1 cellular context compared by ENCODE assay signal in the genomic region with DNA sequence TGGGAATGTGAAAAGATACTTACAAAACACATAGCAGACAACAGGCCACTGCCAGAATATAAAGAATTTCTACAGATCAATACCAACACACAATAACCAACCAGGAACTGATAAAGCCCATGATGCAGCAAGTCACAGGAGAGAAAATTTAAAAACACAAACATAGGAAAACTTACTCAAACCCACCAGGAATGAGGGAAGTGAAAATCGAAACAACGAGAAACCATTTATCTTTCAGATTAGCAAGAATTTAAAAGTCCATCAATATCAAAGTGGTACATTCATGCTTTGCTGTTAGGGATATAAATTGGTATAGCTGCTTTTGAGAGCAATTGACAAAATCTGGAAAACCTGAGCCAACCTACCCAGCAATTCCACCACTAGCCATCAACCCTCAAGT.
TF ChIP-seq lines count a peak whose summit lies in the region.

No MANE protein-coding gene starts in this region.

TF ChIP-seq in GM12878, 131 proteins besides CTCF, POLR2A, EP300 and RAD21 (continued from another document):
- TF ChIP-seq RB1 (IDR thresholded peaks at IDR 0.05; ENCODE audit: borderline replicate concordance) (no peak), IRF4 (IDR thresholded peaks at IDR 0.05; ENCODE audit: low read depth, low read length) (0 out of 2 replicates have a peak, but pooled peaks have one; percentile 40), IKZF1 (conservative IDR thresholded peaks at IDR 0.05) (peak; percentile 61; the same call in 1 of the 2 replicates), HDAC6 (IDR thresholded peaks at IDR 0.05; ENCODE audit: unreplicated experiment) (no peak), TBL1XR1 (IDR thresholded peaks at IDR 0.05; ENCODE audit: low read depth, low read length) (no peak), SMAD1 (IDR thresholded peaks at IDR 0.05; ENCODE audit: low read depth, partially characterized antibody) (no peak), TCF7 (IDR thresholded peaks at IDR 0.05; ENCODE audit: borderline replicate concordance) (no peak), RFX5 (IDR thresholded peaks at IDR 0.05; ENCODE audit: low read depth, low read length) (no peak), ZZZ3 (IDR thresholded peaks at IDR 0.05; ENCODE audit: control insufficient read depth, insufficient read length, low read depth) (no peak), NFXL1 (IDR thresholded peaks at IDR 0.05; ENCODE audit: borderline replicate concordance) (no peak), ZBED1 (IDR thresholded peaks at IDR 0.05; ENCODE audit: borderline replicate concordance) (no peak), RELA (IDR thresholded peaks at IDR 0.05; ENCODE audit: borderline replicate concordance, partially characterized antibody) (no peak), SREBF2 (IDR thresholded peaks at IDR 0.05; ENCODE audit: low read length) (no peak), SMC3 (IDR thresholded peaks at IDR 0.05; ENCODE audit: borderline replicate concordance, low read length) (no peak), MEF2A (IDR thresholded peaks at IDR 0.05; ENCODE audit: insufficient read depth, low read depth, low read length) (no peak), BHLHE40 (IDR thresholded peaks at IDR 0.05; ENCODE audit: borderline replicate concordance in 1 of 2, low read depth in 2 of 2, low read length in 1 of 2) (no peak), MYC (IDR thresholded peaks at IDR 0.05; ENCODE audit: insufficient read depth, insufficient read length, insufficient replicate concordance, low read length, severe bottlenecking) (no peak), IKZF2 (IDR thresholded peaks at IDR 0.05) (peak; percentile 86 to 89), CEBPB (IDR thresholded peaks at IDR 0.05; ENCODE audit: borderline replicate concordance in 1 of 2, low read depth in 2 of 2, low read length in 2 of 2) (no peak), CREM (IDR thresholded peaks at IDR 0.05; ENCODE audit: low read depth) (no peak), KDM1A (IDR thresholded peaks at IDR 0.05; ENCODE audit: borderline replicate concordance) (no peak), JUNB (IDR thresholded peaks at IDR 0.05) (no peak), SMAD5 (IDR thresholded peaks at IDR 0.05; ENCODE audit: low read depth) (no peak), NR2C2 (IDR thresholded peaks at IDR 0.05; ENCODE audit: borderline replicate concordance, control insufficient read depth, insufficient read length, low read depth) (no peak), NFIC (IDR thresholded peaks at IDR 0.05; ENCODE audit: low read depth, low read length) (0 out of 2 replicates have a peak, but pooled peaks have one; percentile 17), MYB (IDR thresholded peaks at IDR 0.05; ENCODE audit: borderline replicate concordance, low read depth, low read length) (no peak), ZNF24 (IDR thresholded peaks at IDR 0.05) (no peak), ATF7 (IDR thresholded peaks at IDR 0.05; ENCODE audit: low read depth) (peak; percentile 16; the same call in 1 of the 2 replicates), JUND (IDR thresholded peaks at IDR 0.05; ENCODE audit: low read depth, low read length) (no peak), MTA2 (IDR thresholded peaks at IDR 0.05; ENCODE audit: low read depth) (peak; percentile 41; the same call in 1 of the 2 replicates), CBX3 (IDR thresholded peaks at IDR 0.05; ENCODE audit: borderline replicate concordance, low read depth) (no peak)
- TF ChIP-seq, protein P1, sequence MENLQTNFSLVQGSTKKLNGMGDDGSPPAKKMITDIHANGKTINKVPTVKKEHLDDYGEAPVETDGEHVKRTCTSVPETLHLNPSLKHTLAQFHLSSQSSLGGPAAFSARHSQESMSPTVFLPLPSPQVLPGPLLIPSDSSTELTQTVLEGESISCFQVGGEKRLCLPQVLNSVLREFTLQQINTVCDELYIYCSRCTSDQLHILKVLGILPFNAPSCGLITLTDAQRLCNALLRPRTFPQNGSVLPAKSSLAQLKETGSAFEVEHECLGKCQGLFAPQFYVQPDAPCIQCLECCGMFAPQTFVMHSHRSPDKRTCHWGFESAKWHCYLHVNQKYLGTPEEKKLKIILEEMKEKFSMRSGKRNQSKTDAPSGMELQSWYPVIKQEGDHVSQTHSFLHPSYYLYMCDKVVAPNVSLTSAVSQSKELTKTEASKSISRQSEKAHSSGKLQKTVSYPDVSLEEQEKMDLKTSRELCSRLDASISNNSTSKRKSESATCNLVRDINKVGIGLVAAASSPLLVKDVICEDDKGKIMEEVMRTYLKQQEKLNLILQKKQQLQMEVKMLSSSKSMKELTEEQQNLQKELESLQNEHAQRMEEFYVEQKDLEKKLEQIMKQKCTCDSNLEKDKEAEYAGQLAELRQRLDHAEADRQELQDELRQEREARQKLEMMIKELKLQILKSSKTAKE (IDR thresholded peaks at IDR 0.05; ENCODE audit: low read depth, poor library complexity, severe bottlenecking), result no peak
- TF ChIP-seq, protein P2, sequence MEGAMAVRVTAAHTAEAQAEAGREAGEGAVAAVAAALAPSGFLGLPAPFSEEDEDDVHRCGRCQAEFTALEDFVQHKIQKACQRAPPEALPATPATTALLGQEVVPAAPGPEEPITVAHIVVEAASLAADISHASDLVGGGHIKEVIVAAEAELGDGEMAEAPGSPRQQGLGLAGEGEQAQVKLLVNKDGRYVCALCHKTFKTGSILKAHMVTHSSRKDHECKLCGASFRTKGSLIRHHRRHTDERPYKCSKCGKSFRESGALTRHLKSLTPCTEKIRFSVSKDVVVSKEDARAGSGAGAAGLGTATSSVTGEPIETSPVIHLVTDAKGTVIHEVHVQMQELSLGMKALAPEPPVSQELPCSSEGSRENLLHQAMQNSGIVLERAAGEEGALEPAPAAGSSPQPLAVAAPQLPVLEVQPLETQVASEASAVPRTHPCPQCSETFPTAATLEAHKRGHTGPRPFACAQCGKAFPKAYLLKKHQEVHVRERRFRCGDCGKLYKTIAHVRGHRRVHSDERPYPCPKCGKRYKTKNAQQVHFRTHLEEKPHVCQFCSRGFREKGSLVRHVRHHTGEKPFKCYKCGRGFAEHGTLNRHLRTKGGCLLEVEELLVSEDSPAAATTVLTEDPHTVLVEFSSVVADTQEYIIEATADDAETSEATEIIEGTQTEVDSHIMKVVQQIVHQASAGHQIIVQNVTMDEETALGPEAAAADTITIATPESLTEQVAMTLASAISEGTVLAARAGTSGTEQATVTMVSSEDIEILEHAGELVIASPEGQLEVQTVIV (IDR thresholded peaks at IDR 0.05; ENCODE audit: borderline replicate concordance, partially characterized antibody), result no peak
- TF ChIP-seq, protein P3, sequence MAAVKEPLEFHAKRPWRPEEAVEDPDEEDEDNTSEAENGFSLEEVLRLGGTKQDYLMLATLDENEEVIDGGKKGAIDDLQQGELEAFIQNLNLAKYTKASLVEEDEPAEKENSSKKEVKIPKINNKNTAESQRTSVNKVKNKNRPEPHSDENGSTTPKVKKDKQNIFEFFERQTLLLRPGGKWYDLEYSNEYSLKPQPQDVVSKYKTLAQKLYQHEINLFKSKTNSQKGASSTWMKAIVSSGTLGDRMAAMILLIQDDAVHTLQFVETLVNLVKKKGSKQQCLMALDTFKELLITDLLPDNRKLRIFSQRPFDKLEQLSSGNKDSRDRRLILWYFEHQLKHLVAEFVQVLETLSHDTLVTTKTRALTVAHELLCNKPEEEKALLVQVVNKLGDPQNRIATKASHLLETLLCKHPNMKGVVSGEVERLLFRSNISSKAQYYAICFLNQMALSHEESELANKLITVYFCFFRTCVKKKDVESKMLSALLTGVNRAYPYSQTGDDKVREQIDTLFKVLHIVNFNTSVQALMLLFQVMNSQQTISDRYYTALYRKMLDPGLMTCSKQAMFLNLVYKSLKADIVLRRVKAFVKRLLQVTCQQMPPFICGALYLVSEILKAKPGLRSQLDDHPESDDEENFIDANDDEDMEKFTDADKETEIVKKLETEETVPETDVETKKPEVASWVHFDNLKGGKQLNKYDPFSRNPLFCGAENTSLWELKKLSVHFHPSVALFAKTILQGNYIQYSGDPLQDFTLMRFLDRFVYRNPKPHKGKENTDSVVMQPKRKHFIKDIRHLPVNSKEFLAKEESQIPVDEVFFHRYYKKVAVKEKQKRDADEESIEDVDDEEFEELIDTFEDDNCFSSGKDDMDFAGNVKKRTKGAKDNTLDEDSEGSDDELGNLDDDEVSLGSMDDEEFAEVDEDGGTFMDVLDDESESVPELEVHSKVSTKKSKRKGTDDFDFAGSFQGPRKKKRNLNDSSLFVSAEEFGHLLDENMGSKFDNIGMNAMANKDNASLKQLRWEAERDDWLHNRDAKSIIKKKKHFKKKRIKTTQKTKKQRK (IDR thresholded peaks at IDR 0.05; ENCODE audit: low read depth, low read length), result no peak
- TF ChIP-seq, protein P4, sequence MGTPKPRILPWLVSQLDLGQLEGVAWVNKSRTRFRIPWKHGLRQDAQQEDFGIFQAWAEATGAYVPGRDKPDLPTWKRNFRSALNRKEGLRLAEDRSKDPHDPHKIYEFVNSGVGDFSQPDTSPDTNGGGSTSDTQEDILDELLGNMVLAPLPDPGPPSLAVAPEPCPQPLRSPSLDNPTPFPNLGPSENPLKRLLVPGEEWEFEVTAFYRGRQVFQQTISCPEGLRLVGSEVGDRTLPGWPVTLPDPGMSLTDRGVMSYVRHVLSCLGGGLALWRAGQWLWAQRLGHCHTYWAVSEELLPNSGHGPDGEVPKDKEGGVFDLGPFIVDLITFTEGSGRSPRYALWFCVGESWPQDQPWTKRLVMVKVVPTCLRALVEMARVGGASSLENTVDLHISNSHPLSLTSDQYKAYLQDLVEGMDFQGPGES (IDR thresholded peaks at IDR 0.05), result no peak
- TF ChIP-seq, protein P5, sequence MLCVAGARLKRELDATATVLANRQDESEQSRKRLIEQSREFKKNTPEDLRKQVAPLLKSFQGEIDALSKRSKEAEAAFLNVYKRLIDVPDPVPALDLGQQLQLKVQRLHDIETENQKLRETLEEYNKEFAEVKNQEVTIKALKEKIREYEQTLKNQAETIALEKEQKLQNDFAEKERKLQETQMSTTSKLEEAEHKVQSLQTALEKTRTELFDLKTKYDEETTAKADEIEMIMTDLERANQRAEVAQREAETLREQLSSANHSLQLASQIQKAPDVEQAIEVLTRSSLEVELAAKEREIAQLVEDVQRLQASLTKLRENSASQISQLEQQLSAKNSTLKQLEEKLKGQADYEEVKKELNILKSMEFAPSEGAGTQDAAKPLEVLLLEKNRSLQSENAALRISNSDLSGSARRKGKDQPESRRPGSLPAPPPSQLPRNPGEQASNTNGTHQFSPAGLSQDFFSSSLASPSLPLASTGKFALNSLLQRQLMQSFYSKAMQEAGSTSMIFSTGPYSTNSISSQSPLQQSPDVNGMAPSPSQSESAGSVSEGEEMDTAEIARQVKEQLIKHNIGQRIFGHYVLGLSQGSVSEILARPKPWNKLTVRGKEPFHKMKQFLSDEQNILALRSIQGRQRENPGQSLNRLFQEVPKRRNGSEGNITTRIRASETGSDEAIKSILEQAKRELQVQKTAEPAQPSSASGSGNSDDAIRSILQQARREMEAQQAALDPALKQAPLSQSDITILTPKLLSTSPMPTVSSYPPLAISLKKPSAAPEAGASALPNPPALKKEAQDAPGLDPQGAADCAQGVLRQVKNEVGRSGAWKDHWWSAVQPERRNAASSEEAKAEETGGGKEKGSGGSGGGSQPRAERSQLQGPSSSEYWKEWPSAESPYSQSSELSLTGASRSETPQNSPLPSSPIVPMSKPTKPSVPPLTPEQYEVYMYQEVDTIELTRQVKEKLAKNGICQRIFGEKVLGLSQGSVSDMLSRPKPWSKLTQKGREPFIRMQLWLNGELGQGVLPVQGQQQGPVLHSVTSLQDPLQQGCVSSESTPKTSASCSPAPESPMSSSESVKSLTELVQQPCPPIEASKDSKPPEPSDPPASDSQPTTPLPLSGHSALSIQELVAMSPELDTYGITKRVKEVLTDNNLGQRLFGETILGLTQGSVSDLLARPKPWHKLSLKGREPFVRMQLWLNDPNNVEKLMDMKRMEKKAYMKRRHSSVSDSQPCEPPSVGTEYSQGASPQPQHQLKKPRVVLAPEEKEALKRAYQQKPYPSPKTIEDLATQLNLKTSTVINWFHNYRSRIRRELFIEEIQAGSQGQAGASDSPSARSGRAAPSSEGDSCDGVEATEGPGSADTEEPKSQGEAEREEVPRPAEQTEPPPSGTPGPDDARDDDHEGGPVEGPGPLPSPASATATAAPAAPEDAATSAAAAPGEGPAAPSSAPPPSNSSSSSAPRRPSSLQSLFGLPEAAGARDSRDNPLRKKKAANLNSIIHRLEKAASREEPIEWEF (IDR thresholded peaks at IDR 0.05; ENCODE audit: insufficient replicate concordance, low read depth, low read length), result peak; percentile 86
- TF ChIP-seq, protein P6, sequence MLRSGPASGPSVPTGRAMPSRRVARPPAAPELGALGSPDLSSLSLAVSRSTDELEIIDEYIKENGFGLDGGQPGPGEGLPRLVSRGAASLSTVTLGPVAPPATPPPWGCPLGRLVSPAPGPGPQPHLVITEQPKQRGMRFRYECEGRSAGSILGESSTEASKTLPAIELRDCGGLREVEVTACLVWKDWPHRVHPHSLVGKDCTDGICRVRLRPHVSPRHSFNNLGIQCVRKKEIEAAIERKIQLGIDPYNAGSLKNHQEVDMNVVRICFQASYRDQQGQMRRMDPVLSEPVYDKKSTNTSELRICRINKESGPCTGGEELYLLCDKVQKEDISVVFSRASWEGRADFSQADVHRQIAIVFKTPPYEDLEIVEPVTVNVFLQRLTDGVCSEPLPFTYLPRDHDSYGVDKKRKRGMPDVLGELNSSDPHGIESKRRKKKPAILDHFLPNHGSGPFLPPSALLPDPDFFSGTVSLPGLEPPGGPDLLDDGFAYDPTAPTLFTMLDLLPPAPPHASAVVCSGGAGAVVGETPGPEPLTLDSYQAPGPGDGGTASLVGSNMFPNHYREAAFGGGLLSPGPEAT (IDR thresholded peaks at IDR 0.05; ENCODE audit: low read depth), result peak; percentile 70
- TF ChIP-seq, protein P7, sequence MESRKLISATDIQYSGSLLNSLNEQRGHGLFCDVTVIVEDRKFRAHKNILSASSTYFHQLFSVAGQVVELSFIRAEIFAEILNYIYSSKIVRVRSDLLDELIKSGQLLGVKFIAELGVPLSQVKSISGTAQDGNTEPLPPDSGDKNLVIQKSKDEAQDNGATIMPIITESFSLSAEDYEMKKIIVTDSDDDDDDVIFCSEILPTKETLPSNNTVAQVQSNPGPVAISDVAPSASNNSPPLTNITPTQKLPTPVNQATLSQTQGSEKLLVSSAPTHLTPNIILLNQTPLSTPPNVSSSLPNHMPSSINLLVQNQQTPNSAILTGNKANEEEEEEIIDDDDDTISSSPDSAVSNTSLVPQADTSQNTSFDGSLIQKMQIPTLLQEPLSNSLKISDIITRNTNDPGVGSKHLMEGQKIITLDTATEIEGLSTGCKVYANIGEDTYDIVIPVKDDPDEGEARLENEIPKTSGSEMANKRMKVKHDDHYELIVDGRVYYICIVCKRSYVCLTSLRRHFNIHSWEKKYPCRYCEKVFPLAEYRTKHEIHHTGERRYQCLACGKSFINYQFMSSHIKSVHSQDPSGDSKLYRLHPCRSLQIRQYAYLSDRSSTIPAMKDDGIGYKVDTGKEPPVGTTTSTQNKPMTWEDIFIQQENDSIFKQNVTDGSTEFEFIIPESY (IDR thresholded peaks at IDR 0.05), result no peak
